18 cellular contexts compared by ENCODE assay signal in the genomic region with DNA sequence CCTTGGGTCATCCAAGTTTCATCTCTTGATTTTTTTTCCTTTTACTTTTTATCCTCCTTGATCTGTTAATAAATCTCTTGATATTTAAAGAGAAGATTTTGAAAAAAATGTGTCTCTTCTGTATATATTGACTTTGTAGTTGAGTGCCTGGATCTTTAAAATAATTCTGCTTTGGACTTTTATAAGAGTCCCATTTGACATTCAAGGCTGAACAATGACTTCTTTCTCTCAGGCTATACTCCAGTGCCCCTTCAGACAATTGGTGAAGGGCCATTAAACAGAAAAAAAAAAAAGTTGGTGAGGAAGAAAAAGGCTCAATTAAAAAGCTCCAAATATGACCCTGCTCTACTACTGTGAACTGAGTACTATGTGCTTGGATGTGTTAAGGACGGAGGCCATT.
"Had no signal": no experiment of that assay in that cellular context is flagged by ENCODE, and none has a peak within 500 bp of the region (broad histone marks: within the 10 kb centered on the region; RNA-seq: fewer than 3 reads in every experiment).

No MANE protein-coding gene starts in this region.

- H3K4me1 ChIP-seq: gastrocnemius medialis, right lobe of liver had no signal

- H3K36me3 Mint-ChIP-seq: activated CD8-positive, alpha-beta memory T cell treated with anti-CD3 and anti-CD28 coated beads, Interleukin-2, amount 10 ng/mL, durations not matched to agents 7 days and 5 days; activated naive CD8-positive, alpha-beta T cell treated with anti-CD3 and anti-CD28 coated beads, Interleukin-2, amount 10 ng/mL, durations not matched to agents 7 days and 5 days; naive B cell; stimulated activated effector memory CD8-positive, alpha-beta T cell treated with anti-CD3 and anti-CD28 coated beads, Interleukin-12 subunit alpha, Interleukin-12 subunit beta, amount 100 ng/mL, for 72 hours had no signal

- H3K27ac Mint-ChIP-seq: activated CD8-positive, alpha-beta memory T cell treated with anti-CD3 and anti-CD28 coated beads, Interleukin-2, amount 10 ng/mL, durations not matched to agents 7 days and 5 days; activated naive CD8-positive, alpha-beta T cell treated with anti-CD3 and anti-CD28 coated beads, Interleukin-2, amount 10 ng/mL, durations not matched to agents 7 days and 5 days; T-helper 2 cell treated with Interferon-gamma antibody and Interleukin-4, amounts not matched to agents 5 μg/mL and 100 μg/mL, for 36 hours had no signal

- H3K4me3 Mint-ChIP-seq: activated CD8-positive, alpha-beta memory T cell treated with anti-CD3 and anti-CD28 coated beads, Interleukin-2, amount 10 ng/mL, durations not matched to agents 7 days and 5 days; activated naive CD8-positive, alpha-beta T cell treated with anti-CD3 and anti-CD28 coated beads, Interleukin-2, amount 10 ng/mL, durations not matched to agents 7 days and 5 days; naive B cell; stimulated activated effector memory CD8-positive, alpha-beta T cell treated with anti-CD3 and anti-CD28 coated beads, Interleukin-12 subunit alpha, Interleukin-12 subunit beta, amount 100 ng/mL, for 72 hours; T-helper 2 cell treated with Interferon-gamma antibody and Interleukin-4, amounts not matched to agents 5 μg/mL and 100 μg/mL, for 36 hours had no signal

- H3K27ac ChIP-seq: right lobe of liver had no signal

- H3K9me3 Mint-ChIP-seq: activated naive CD8-positive, alpha-beta T cell treated with anti-CD3 and anti-CD28 coated beads, Interleukin-2, amount 10 ng/mL, durations not matched to agents 7 days and 5 days; naive B cell; stimulated activated effector memory CD8-positive, alpha-beta T cell treated with anti-CD3 and anti-CD28 coated beads, Interleukin-12 subunit alpha, Interleukin-12 subunit beta, amount 100 ng/mL, for 72 hours; T-helper 2 cell treated with Interferon-gamma antibody and Interleukin-4, amounts not matched to agents 5 μg/mL and 100 μg/mL, for 36 hours had no signal

- ATAC-seq: activated CD4-positive, CD25-positive, alpha-beta regulatory T cell treated with anti-CD3 and anti-CD28 coated beads, Interleukin-2, amount 50 U/mL, for 24 hours; activated CD8-positive, alpha-beta memory T cell treated with anti-CD3 and anti-CD28 coated beads, Interleukin-2, amount 10 ng/mL, durations not matched to agents 7 days and 5 days; gastrocnemius medialis; stimulated activated effector memory CD8-positive, alpha-beta T cell treated with anti-CD3 and anti-CD28 coated beads, Interleukin-12 subunit alpha, Interleukin-12 subunit beta, amount 100 ng/mL, for 72 hours had no signal

- DNase-seq: activated CD4-positive, alpha-beta T cell treated with anti-CD3 and anti-CD28 coated beads, Interleukin-2, amount 50 U/mL, for 4 hours; activated CD8-positive, alpha-beta memory T cell treated with anti-CD3 and anti-CD28 coated beads, Interleukin-2, amount 10 ng/mL, durations not matched to agents 7 days and 5 days; activated gamma-delta T cell treated with Interleukin-2 at 50 U/mL for 16 hours; activated naive CD8-positive, alpha-beta T cell treated with anti-CD3 and anti-CD28 coated beads, Interleukin-2, amount 10 ng/mL, durations not matched to agents 7 days and 5 days; activated T-cell treated with anti-CD3 and anti-CD28 coated beads, Interleukin-2, amount 50 U/mL, for 48 hours; aorta; gastrocnemius medialis; midbrain; naive B cell; right lobe of liver; SW 1271 had no signal

- H3K4me1 Mint-ChIP-seq: activated naive CD8-positive, alpha-beta T cell treated with anti-CD3 and anti-CD28 coated beads, Interleukin-2, amount 10 ng/mL, durations not matched to agents 7 days and 5 days; naive B cell had no signal

- H3K27me3 Mint-ChIP-seq: activated CD8-positive, alpha-beta memory T cell treated with anti-CD3 and anti-CD28 coated beads, Interleukin-2, amount 10 ng/mL, durations not matched to agents 7 days and 5 days had no signal

- H3K9me3 ChIP-seq: gastrocnemius medialis, right lobe of liver, tibial nerve had no signal

- H3K27me3 ChIP-seq: gastrocnemius medialis, right lobe of liver, tibial nerve had no signal

- FAIRE-seq: colon, endothelial cell of umbilical vein, keratinocyte had no signal

- H3K36me3 ChIP-seq: gastrocnemius medialis, right lobe of liver, tibial nerve had no signal

- H3K4me3 ChIP-seq: gastrocnemius medialis, right lobe of liver, tibial nerve had no signal
